In genomic region chr14:53399057-53399456, GRCh38 we compare ENCODE assay signal across 10 cellular contexts.
A peak's percentile ranks its signal among the peaks of the same experiment; 100 is the strongest.
DNase-seq lines count a peak whose midpoint lies in the region; ATAC-seq, FAIRE-seq and TF ChIP-seq lines count a peak whose summit lies in the region.
"Had no signal": no experiment of that assay in that cellular context is flagged by ENCODE, and none has a peak within 500 bp of the region (broad histone marks: within the 10 kb centered on the region; RNA-seq: fewer than 3 reads in every experiment).

No MANE protein-coding gene starts in this region.

- H3K27ac ChIP-seq in DND-41 (ENCODE audit: low read length): no peak overlapping the region
- no peak overlapping the region for H3K27ac ChIP-seq in brain microvascular endothelial cell
- no peak overlapping the region for H3K27ac ChIP-seq in upper lobe of right lung

- peaks cover 10% of the 10 kb centered on the region for H3K9me3 ChIP-seq in DND-41 (ENCODE audit: insufficient read depth, low read length, severe bottlenecking)
- no peaks in the 10 kb centered on the region for H3K9me3 ChIP-seq in upper lobe of right lung

- FAIRE-seq in HTR-8/SVneo (lab: Jason Lieb, UNC) (peak; percentile 81), frontal cortex (lab: Jason Lieb, UNC) (no peak)

- in situ Hi-C loops in brain microvascular endothelial cell (cut with HindIII; ENCODE audit: low pct_ligation_motif_present, low sequenced_read_pairs): no loop called here

- TF ChIP-seq CTCF in DND-41 (IDR thresholded peaks at IDR 0.05; ENCODE audit: borderline replicate concordance, extremely low read depth, low read length, poor library complexity, severe bottlenecking) (peak; percentile 54), brain microvascular endothelial cell (IDR thresholded peaks at IDR 0.05; ENCODE audit: low read depth, low read length, missing control alignments) (peak; percentile 60), upper lobe of right lung (IDR thresholded peaks at IDR 0.05) (no peak)

- H3K4me3 ChIP-seq in DND-41 (ENCODE audit: low read depth in 1 of 2, low read length in 2 of 2) (no peak overlapping the region), brain microvascular endothelial cell (ENCODE audit: low read depth, low read length) (no peak overlapping the region), upper lobe of right lung (no peak overlapping the region)

- intact Hi-C loops in upper lobe of right lung (cut with DNase I): no loop called here

- H4K20me1 ChIP-seq in DND-41 (ENCODE audit: insufficient read depth, low read length): no peaks in the 10 kb centered on the region

- H3K9ac ChIP-seq in DND-41 (ENCODE audit: low read depth, low read length): no peak overlapping the region

- H3K79me2 ChIP-seq in DND-41 (ENCODE audit: insufficient read depth, low read length): 0 out of 2 replicates have a peak, but pooled peaks cover 2% of the 10 kb centered on the region

- H2AFZ ChIP-seq in DND-41 (ENCODE audit: low read depth, low read length): no peak overlapping the region

- H3K4me2 ChIP-seq in DND-41 (ENCODE audit: insufficient read depth, low read length): no peak overlapping the region

- ATAC-seq in DND-41 (ENCODE audit: insufficient read depth, low read depth) (no peak), upper lobe of right lung (no peak), GM21528 (IDR thresholded peaks at IDR 0.05; ENCODE audit: low FRiP score, unreplicated experiment) (no peak)
- ATAC-seq: activated T-cell treated with anti-CD3 and anti-CD28 coated beads, Interleukin-2, amount 50 U/mL, for 4 hours; sciatic nerve had no signal

- H3K36me3 ChIP-seq in DND-41 (ENCODE audit: insufficient read depth, low read length): peaks cover 4% of the 10 kb centered on the region; the same call in 1 of the 2 replicates
- no peaks in the 10 kb centered on the region for H3K36me3 ChIP-seq in brain microvascular endothelial cell (replicated peaks)
- H3K36me3 ChIP-seq in upper lobe of right lung: no peaks in the 10 kb centered on the region

- H3K4me1 ChIP-seq in DND-41 (ENCODE audit: insufficient read depth, low read length): no peaks in the 10 kb centered on the region
- no peaks in the 10 kb centered on the region for H3K4me1 ChIP-seq in upper lobe of right lung

- H3K27me3 ChIP-seq in DND-41 (ENCODE audit: insufficient read depth, low read length, poor library complexity) (no peaks in the 10 kb centered on the region), brain microvascular endothelial cell (replicated peaks) (no peaks in the 10 kb centered on the region), upper lobe of right lung (no peaks in the 10 kb centered on the region)

- DNase-seq in DND-41 (no peak), HTR-8/SVneo (ENCODE audit: insufficient read length, low spot score) (peak; percentile 49), brain microvascular endothelial cell (peak; percentile 82), kidney tubule cell (ENCODE audit: low spot score) (peak; percentile 28), upper lobe of right lung (no peak), frontal cortex (ENCODE audit: low spot score in 2 of 2) (no peak), NOMO-1 (lab: John Stamatoyannopoulos, UW; ENCODE audit: unreplicated experiment in 2 of 2) (no peak)
- DNase-seq: activated T-cell treated with anti-CD3 and anti-CD28 coated beads, Interleukin-2, amount 50 U/mL, for 4 hours had no signal

Comparison
In these comparisons a context has a peak if more than half of its experiments do, and no peak if none do; other contexts are left out.
1. DNase-seq: peak in HTR-8/SVneo (single experiment), brain microvascular endothelial cell (single experiment) and kidney tubule cell (single experiment); none in DND-41 (single experiment), upper lobe of right lung (single experiment), frontal cortex (0 of 2) and NOMO-1 (0 of 2).